ENCODE assay signal across 18 cellular contexts in the genomic region with DNA sequence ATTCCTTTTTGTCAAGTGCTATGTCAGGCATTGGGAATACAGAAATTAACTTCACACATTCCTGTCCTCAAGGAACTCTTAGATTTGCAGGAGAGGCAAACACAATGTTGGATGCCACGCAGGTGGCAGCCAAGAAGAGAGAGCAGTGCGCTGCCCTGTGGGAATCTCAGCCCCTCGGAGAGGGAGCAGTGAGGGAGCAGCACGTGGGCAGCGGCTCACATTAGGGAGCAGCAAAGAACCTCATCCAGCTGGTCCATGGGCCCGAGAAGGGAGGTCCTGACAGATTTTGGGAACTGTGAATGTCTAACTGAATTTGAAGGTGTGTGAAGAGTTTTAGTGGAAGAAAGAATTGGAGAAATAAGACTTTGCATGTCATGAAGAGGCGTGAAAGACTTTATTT.
"Had no signal": no experiment of that assay in that cellular context is flagged by ENCODE, and none has a peak within 500 bp of the region (broad histone marks: within the 10 kb centered on the region; RNA-seq: fewer than 3 reads in every experiment).

No MANE protein-coding gene starts in this region.

- H3K27ac Mint-ChIP-seq: activated CD4-positive, alpha-beta T cell treated with anti-CD3 and anti-CD28 coated beads for 36 hours; activated CD8-positive, alpha-beta T cell treated with anti-CD3 and anti-CD28 coated beads, Interleukin-2, amount 10 ng/mL, durations not matched to agents 7 days and 5 days; activated naive CD8-positive, alpha-beta T cell treated with anti-CD3 and anti-CD28 coated beads, Interleukin-2, amount 50 U/mL, for 24 hours; stimulated activated naive CD8-positive, alpha-beta T cell treated with anti-CD3 and anti-CD28 coated beads, Interleukin-15, amount 100 ng/mL, for 72 hours had no signal

- H3K27me3 ChIP-seq: gastroesophageal sphincter, testis had no signal

- H3K4me3 Mint-ChIP-seq: activated CD4-positive, alpha-beta T cell treated with anti-CD3 and anti-CD28 coated beads for 36 hours; activated CD8-positive, alpha-beta T cell treated with anti-CD3 and anti-CD28 coated beads, Interleukin-2, amount 10 ng/mL, durations not matched to agents 7 days and 5 days; activated naive CD8-positive, alpha-beta T cell treated with anti-CD3 and anti-CD28 coated beads, Interleukin-2, amount 50 U/mL, for 24 hours; naive thymus-derived CD4-positive, alpha-beta T cell; stimulated activated naive CD8-positive, alpha-beta T cell treated with anti-CD3 and anti-CD28 coated beads, Interleukin-15, amount 100 ng/mL, for 72 hours had no signal

- ATAC-seq: activated CD4-positive, alpha-beta T cell treated with anti-CD3 and anti-CD28 coated beads for 36 hours; activated CD8-positive, alpha-beta T cell treated with anti-CD3 and anti-CD28 coated beads, Interleukin-2, amount 10 ng/mL, durations not matched to agents 7 days and 5 days; activated naive CD8-positive, alpha-beta T cell treated with anti-CD3 and anti-CD28 coated beads, Interleukin-2, amount 50 U/mL, for 24 hours; gastroesophageal sphincter; naive thymus-derived CD4-positive, alpha-beta T cell; stimulated activated naive CD8-positive, alpha-beta T cell treated with anti-CD3 and anti-CD28 coated beads, Interleukin-15, amount 100 ng/mL, for 72 hours had no signal

- DNase-seq: activated CD4-positive, alpha-beta T cell treated with anti-CD3 and anti-CD28 coated beads for 36 hours; activated CD8-positive, alpha-beta memory T cell treated with anti-CD3 and anti-CD28 coated beads, Interleukin-2, amount 50 U/mL, for 48 hours; activated CD8-positive, alpha-beta T cell treated with anti-CD3 and anti-CD28 coated beads, Interleukin-2, amount 10 ng/mL, durations not matched to agents 7 days and 5 days; activated naive CD4-positive, alpha-beta T cell treated with Interleukin-2 at 50 U/mL for 16 hours; activated naive CD8-positive, alpha-beta T cell treated with anti-CD3 and anti-CD28 coated beads, Interleukin-2, amount 50 U/mL, for 24 hours; effector memory CD4-positive, alpha-beta T cell; hippocampal formation; naive thymus-derived CD4-positive, alpha-beta T cell; nucleus accumbens; stimulated activated CD4-positive, alpha-beta T cell treated with anti-CD3 and anti-CD28 coated beads, Interleukin-15, amount 100 ng/mL, for 24 hours; stimulated activated CD4-positive, alpha-beta T cell treated with anti-CD3 and anti-CD28 coated beads, Interleukin-4, amount 100 ng/mL, for 24 hours; stimulated activated naive CD8-positive, alpha-beta T cell treated with anti-CD3 and anti-CD28 coated beads, Interleukin-15, amount 100 ng/mL, for 72 hours; T-helper 1 cell; testis had no signal

- H3K36me3 ChIP-seq: gastroesophageal sphincter had no signal

- H3K4me3 ChIP-seq: coronary artery, gastroesophageal sphincter, testis had no signal

- H3K9me3 ChIP-seq: gastroesophageal sphincter, testis had no signal

- H3K4me1 Mint-ChIP-seq: activated CD4-positive, alpha-beta T cell treated with anti-CD3 and anti-CD28 coated beads for 36 hours; activated naive CD8-positive, alpha-beta T cell treated with anti-CD3 and anti-CD28 coated beads, Interleukin-2, amount 50 U/mL, for 24 hours had no signal

- H3K27ac ChIP-seq: coronary artery, epithelial cell of prostate, gastroesophageal sphincter, testis, VCaP had no signal

- H3K9me3 Mint-ChIP-seq: activated naive CD8-positive, alpha-beta T cell treated with anti-CD3 and anti-CD28 coated beads, Interleukin-2, amount 50 U/mL, for 24 hours; naive thymus-derived CD4-positive, alpha-beta T cell; stimulated activated naive CD8-positive, alpha-beta T cell treated with anti-CD3 and anti-CD28 coated beads, Interleukin-15, amount 100 ng/mL, for 72 hours had no signal

- H3K27me3 Mint-ChIP-seq: activated CD4-positive, alpha-beta T cell treated with anti-CD3 and anti-CD28 coated beads for 36 hours; activated naive CD8-positive, alpha-beta T cell treated with anti-CD3 and anti-CD28 coated beads, Interleukin-2, amount 50 U/mL, for 24 hours; naive thymus-derived CD4-positive, alpha-beta T cell; stimulated activated naive CD8-positive, alpha-beta T cell treated with anti-CD3 and anti-CD28 coated beads, Interleukin-15, amount 100 ng/mL, for 72 hours had no signal
